18 cellular contexts compared by ENCODE assay signal in genomic region chr10:98408799-98409198, GRCh38. TPM values are rescaled to one million over a fixed set of nuclear protein-coding genes. Genes with fewer than 3 reads are reported as not detected.
A peak's percentile ranks its signal among the peaks of the same experiment; 100 is the strongest.
DNase-seq lines count a peak whose midpoint lies in the region; ATAC-seq and TF ChIP-seq lines count a peak whose summit lies in the region.
"Had no signal": no experiment of that assay in that cellular context is flagged by ENCODE, and none has a peak within 500 bp of the region (broad histone marks: within the 10 kb centered on the region; RNA-seq: fewer than 3 reads in every experiment).

No MANE protein-coding gene starts in this region.

- CTCF ChIA-PET in CD8-positive, alpha-beta T cell (lab: Charles Lee) = interaction anchor here (2.7 kb wide), 1 partner anchor 17 kb away, joined by 10 read pairs; no protein-coding TSS in a partner anchor

- no peaks in the 10 kb centered on the region for H3K79me2 ChIP-seq in Karpas-422 (ENCODE audit: low read length)

- H3K4me3 ChIP-seq in CD8-positive, alpha-beta T cell (ENCODE audit: low read depth, low read length) = no peak overlapping the region
- H3K4me3 ChIP-seq in Karpas-422 (ENCODE audit: low read length) = no peak overlapping the region
- H3K4me3 ChIP-seq: SJSA1 had no signal

- H3K27ac Mint-ChIP-seq in CD8-positive, alpha-beta T cell = no peak overlapping the region
- H3K27ac Mint-ChIP-seq in effector memory CD8-positive, alpha-beta T cell = peak overlapping the region; percentile 58 to 86
- H3K27ac Mint-ChIP-seq: HFFc6 had no signal

- ATAC-seq in CD8-positive, alpha-beta T cell = peak; percentile 31
- peak; percentile 64 for ATAC-seq in GM19025 (IDR thresholded peaks at IDR 0.05; ENCODE audit: low read depth, unreplicated experiment)
- ATAC-seq in effector memory CD8-positive, alpha-beta T cell (replicated peaks) = peak; percentile 76

- POLR2A ChIA-PET in CD8-positive, alpha-beta T cell (lab: Charles Lee) = no interaction called here

- no peak overlapping the region for H3K4me3 Mint-ChIP-seq in CD8-positive, alpha-beta T cell
- no peak overlapping the region for H3K4me3 Mint-ChIP-seq in effector memory CD8-positive, alpha-beta T cell
- H3K4me3 Mint-ChIP-seq: HFFc6 had no signal

- no peak overlapping the region for H3K9ac ChIP-seq in Karpas-422 (ENCODE audit: low read length)

- H3K27ac ChIP-seq in CD8-positive, alpha-beta T cell (ENCODE audit: low read depth, low read length) = no peak overlapping the region
- H3K27ac ChIP-seq in Karpas-422 (ENCODE audit: low read length) = no peak overlapping the region
- H3K27ac ChIP-seq: SJSA1 had no signal

- no peaks in the 10 kb centered on the region for H3K36me3 ChIP-seq in CD8-positive, alpha-beta T cell (ENCODE audit: insufficient read depth, low read length)
- no peaks in the 10 kb centered on the region for H3K36me3 ChIP-seq in Karpas-422 (ENCODE audit: insufficient read depth, low read length)

- intact Hi-C loops in CD8-positive, alpha-beta T cell (cut with DNase I, micrococcal nuclease) = no loop called here

- H2AFZ ChIP-seq in Karpas-422 (ENCODE audit: low read length) = no peak overlapping the region

- H3K36me3 Mint-ChIP-seq in CD8-positive, alpha-beta T cell = peaks cover 6% of the 10 kb centered on the region
- peaks cover 7% of the 10 kb centered on the region for H3K36me3 Mint-ChIP-seq in effector memory CD8-positive, alpha-beta T cell (ENCODE audit: insufficient read depth)
- H3K36me3 Mint-ChIP-seq: IgD-negative memory B cell had no signal

- no peak for DNase-seq in CD8-positive, alpha-beta T cell
- peak; percentile 9 for DNase-seq in NCI-H2171 (lab: John Stamatoyannopoulos, UW)
- DNase-seq in effector memory CD8-positive, alpha-beta T cell = no peak
- no peak for DNase-seq in AG08396 (ENCODE audit: low spot score)
- DNase-seq in NCI-H1930 (lab: John Stamatoyannopoulos, UW) = no peak
- no peak for DNase-seq in CD1c-positive myeloid dendritic cell (ENCODE audit: extremely low spot score)
- no peak for DNase-seq in Karpas-422
- DNase-seq: C1 segment of cervical spinal cord, COR-L47, EL, HFFc6, NCI-H1417, NCI-H187 treated with DMSO at 0.1 percent for 48 hours, NCI-H774, SW 1271 had no signal

- H3K4me1 ChIP-seq in CD8-positive, alpha-beta T cell (ENCODE audit: insufficient read depth, low read length) = no peaks in the 10 kb centered on the region
- no peaks in the 10 kb centered on the region for H3K4me1 ChIP-seq in Karpas-422 (ENCODE audit: low read length)

- H3K4me2 ChIP-seq in Karpas-422 (ENCODE audit: low read depth, low read length, poor library complexity, severe bottlenecking) = no peak overlapping the region

- H3K9me3 ChIP-seq in CD8-positive, alpha-beta T cell (ENCODE audit: low read length) = no peaks in the 10 kb centered on the region
- H3K9me3 ChIP-seq in Karpas-422 (ENCODE audit: low read length) = no peaks in the 10 kb centered on the region
- H3K9me3 ChIP-seq: SJSA1 had no signal

- peaks cover 15% of the 10 kb centered on the region for H3K4me1 Mint-ChIP-seq in CD8-positive, alpha-beta T cell (ENCODE audit: low read depth)
- peaks cover 14 to 20% of the 10 kb centered on the region in 2 donors for H3K4me1 Mint-ChIP-seq in effector memory CD8-positive, alpha-beta T cell (ENCODE audit: low read depth in 2 of 2)

- no peak for TF ChIP-seq CTCF in CD8-positive, alpha-beta T cell (IDR thresholded peaks at IDR 0.05)

- H3K9me2 ChIP-seq in Karpas-422 (replicated peaks; ENCODE audit: insufficient read depth, low read length) = no peaks in the 10 kb centered on the region

- H3K9me3 Mint-ChIP-seq in CD8-positive, alpha-beta T cell = no peaks in the 10 kb centered on the region
- no peaks in the 10 kb centered on the region for H3K9me3 Mint-ChIP-seq in effector memory CD8-positive, alpha-beta T cell
- H3K9me3 Mint-ChIP-seq: HFFc6, IgD-negative memory B cell had no signal

- H3K27me3 ChIP-seq in CD8-positive, alpha-beta T cell (ENCODE audit: insufficient read depth, low read length) = no peaks in the 10 kb centered on the region
- no peaks in the 10 kb centered on the region for H3K27me3 ChIP-seq in Karpas-422 (ENCODE audit: low read length)
- H3K27me3 ChIP-seq: SJSA1 had no signal

- no peaks in the 10 kb centered on the region for H4K20me1 ChIP-seq in Karpas-422 (ENCODE audit: insufficient read depth, low read depth, low read length)

- H3K27me3 Mint-ChIP-seq in CD8-positive, alpha-beta T cell (ENCODE audit: low read depth) = no peaks in the 10 kb centered on the region
- H3K27me3 Mint-ChIP-seq in effector memory CD8-positive, alpha-beta T cell = no peaks in the 10 kb centered on the region
- H3K27me3 Mint-ChIP-seq: IgD-negative memory B cell had no signal

RNA-seq across cellular contexts. Expression of gene PYROXD2, which starts 6.2 kb away (rescaled TPM):
- total RNA-seq in CD8-positive, alpha-beta T cell = 10 to 100 TPM in 1 of 2 experiments, 1 to 10 TPM in 1; 7.4 to 10.9 TPM
- total RNA-seq in Karpas-422 (2014; rRNA removed; shearing (Covaris generic); ENCODE audit: low replicate concordance) = 1.2 TPM in 1 of 2 replicates, not detected in the other

RNA-seq across cellular contexts. Expression of gene HPS1, which starts 37.9 kb away (rescaled TPM):
- 10 to 100 TPM; 54.1 to 54.3 TPM for total RNA-seq in CD8-positive, alpha-beta T cell
- 35.6 and 43.4 TPM in 2 replicates for total RNA-seq in Karpas-422 (2014; rRNA removed; shearing (Covaris generic); ENCODE audit: low replicate concordance)
